Comparison of ENCODE assay signal across 28 cellular contexts in the genomic region with DNA sequence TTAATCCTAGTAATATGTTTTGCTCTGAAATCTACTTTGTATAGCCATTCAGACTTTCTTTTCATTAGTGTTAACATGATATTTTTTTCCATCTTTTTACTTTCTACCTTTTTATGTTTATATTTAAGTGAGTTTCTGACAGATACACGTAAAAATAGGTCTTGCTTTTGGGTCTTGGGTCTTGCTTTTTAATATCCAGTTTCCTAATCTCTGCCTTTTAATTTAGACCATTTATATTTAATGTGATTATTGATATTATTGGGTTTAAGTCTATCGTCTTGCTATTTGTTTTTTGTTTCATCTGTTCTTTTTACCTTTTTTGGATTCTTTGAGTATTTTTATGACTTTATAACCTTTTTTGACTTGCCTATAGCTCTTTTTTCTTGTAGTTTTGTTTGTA.
"Had no signal": no experiment of that assay in that cellular context is flagged by ENCODE, and none has a peak within 500 bp of the region (broad histone marks: within the 10 kb centered on the region; RNA-seq: fewer than 3 reads in every experiment).

No MANE protein-coding gene starts in this region.

- H3K27ac ChIP-seq: brain microvascular endothelial cell, coronary artery, dorsolateral prefrontal cortex, heart left ventricle had no signal

- H3K4me3 ChIP-seq: coronary artery, dorsolateral prefrontal cortex, heart left ventricle had no signal

- ATAC-seq: activated CD4-positive, alpha-beta T cell treated with anti-CD3 and anti-CD28 coated beads for 36 hours; activated CD8-positive, alpha-beta memory T cell treated with anti-CD3 and anti-CD28 coated beads, Interleukin-2, amount 10 ng/mL, durations not matched to agents 7 days and 5 days; activated CD8-positive, alpha-beta T cell treated with anti-CD3 and anti-CD28 coated beads, Interleukin-2, amount 10 ng/mL, durations not matched to agents 7 days and 5 days; activated naive CD8-positive, alpha-beta T cell treated with anti-CD3 and anti-CD28 coated beads, Interleukin-2, amount 50 U/mL, for 24 hours; esophagus mucosa; heart left ventricle; T-helper 17 cell had no signal

- H3K27ac Mint-ChIP-seq: activated CD4-positive, alpha-beta memory T cell treated with anti-CD3 and anti-CD28 coated beads for 36 hours; activated CD4-positive, alpha-beta T cell treated with anti-CD3 and anti-CD28 coated beads for 36 hours; activated CD4-positive, alpha-beta T cell treated with anti-CD3 and anti-CD28 coated beads, Interleukin-2, amount 10 ng/mL, durations not matched to agents 24 days and 14 days; activated CD8-positive, alpha-beta memory T cell treated with anti-CD3 and anti-CD28 coated beads, Interleukin-2, amount 10 ng/mL, durations not matched to agents 7 days and 5 days; activated CD8-positive, alpha-beta T cell treated with anti-CD3 and anti-CD28 coated beads, Interleukin-2, amount 10 ng/mL, durations not matched to agents 7 days and 5 days; activated naive CD4-positive, alpha-beta T cell treated with anti-CD3 and anti-CD28 coated beads, Interleukin-2, amount 10 ng/mL, durations not matched to agents 7 days and 5 days; activated naive CD8-positive, alpha-beta T cell treated with anti-CD3 and anti-CD28 coated beads for 36 hours; activated naive CD8-positive, alpha-beta T cell treated with anti-CD3 and anti-CD28 coated beads, Interleukin-2, amount 50 U/mL, for 24 hours; activated T-helper 1 cell treated with anti-CD3 and anti-CD28 coated beads, Interleukin-12 subunit alpha, Interleukin-12 subunit beta, Interleukin-2, Interleukin-4 antibody, amounts not matched to agents 30 ng/mL and 10 ng/mL and 1 ng/mL, durations not matched to agents 14 hours and 24 hours and 36 hours; dendritic cell treated with granulocyte-macrophage colony-stimulating factor and Interleukin-4, amounts not matched to agents 40 ng/mL and 50 ng/mL, for 4 days; endodermal cell had no signal

- DNase-seq: activated CD4-positive, alpha-beta memory T cell treated with anti-CD3 and anti-CD28 coated beads for 36 hours; activated CD4-positive, alpha-beta T cell treated with anti-CD3 and anti-CD28 coated beads for 36 hours; activated CD4-positive, alpha-beta T cell treated with anti-CD3 and anti-CD28 coated beads, Interleukin-2, amount 10 ng/mL, durations not matched to agents 24 days and 14 days; activated CD4-positive, CD25-positive, alpha-beta regulatory T cell; activated CD4-positive, CD25-positive, alpha-beta regulatory T cell treated with anti-CD3 and anti-CD28 coated beads, Interleukin-2, amount 50 U/mL, for 72 hours; activated CD8-positive, alpha-beta memory T cell treated with anti-CD3 and anti-CD28 coated beads, Interleukin-2, amount 10 ng/mL, durations not matched to agents 7 days and 5 days; activated CD8-positive, alpha-beta memory T cell treated with anti-CD3 and anti-CD28 coated beads, Interleukin-2, amount 50 U/mL, for 4 hours; activated CD8-positive, alpha-beta T cell treated with anti-CD3 and anti-CD28 coated beads, Interleukin-2, amount 10 ng/mL, durations not matched to agents 7 days and 5 days; activated gamma-delta T cell; activated naive CD4-positive, alpha-beta T cell; activated naive CD4-positive, alpha-beta T cell treated with anti-CD3 and anti-CD28 coated beads, Interleukin-2, amount 10 ng/mL, durations not matched to agents 7 days and 5 days; activated naive CD8-positive, alpha-beta T cell treated with anti-CD3 and anti-CD28 coated beads for 36 hours; activated naive CD8-positive, alpha-beta T cell treated with anti-CD3 and anti-CD28 coated beads, Interleukin-2, amount 50 U/mL, for 24 hours; activated T-cell treated with anti-CD3 and anti-CD28 coated beads, Interleukin-2, amount 50 U/mL, for 1 hour; activated T-cell treated with anti-CD3 and anti-CD28 coated beads, Interleukin-2, amount 50 U/mL, for 48 hours; brain microvascular endothelial cell; dorsolateral prefrontal cortex; effector memory CD4-positive, alpha-beta T cell; endodermal cell; foreskin fibroblast; heart left ventricle; hypothalamus; T-helper 17 cell had no signal

- H3K4me1 Mint-ChIP-seq: endodermal cell had no signal

- H3K27me3 ChIP-seq: brain microvascular endothelial cell, dorsolateral prefrontal cortex, heart left ventricle had no signal

- H3K4me3 Mint-ChIP-seq: activated CD4-positive, alpha-beta memory T cell treated with anti-CD3 and anti-CD28 coated beads for 36 hours; activated CD4-positive, alpha-beta T cell treated with anti-CD3 and anti-CD28 coated beads for 36 hours; activated CD4-positive, alpha-beta T cell treated with anti-CD3 and anti-CD28 coated beads, Interleukin-2, amount 10 ng/mL, durations not matched to agents 24 days and 14 days; activated CD8-positive, alpha-beta memory T cell treated with anti-CD3 and anti-CD28 coated beads, Interleukin-2, amount 10 ng/mL, durations not matched to agents 7 days and 5 days; activated CD8-positive, alpha-beta T cell treated with anti-CD3 and anti-CD28 coated beads, Interleukin-2, amount 10 ng/mL, durations not matched to agents 7 days and 5 days; activated naive CD4-positive, alpha-beta T cell treated with anti-CD3 and anti-CD28 coated beads, Interleukin-2, amount 10 ng/mL, durations not matched to agents 7 days and 5 days; activated naive CD8-positive, alpha-beta T cell treated with anti-CD3 and anti-CD28 coated beads for 36 hours; activated naive CD8-positive, alpha-beta T cell treated with anti-CD3 and anti-CD28 coated beads, Interleukin-2, amount 50 U/mL, for 24 hours; activated T-helper 1 cell treated with anti-CD3 and anti-CD28 coated beads, Interleukin-12 subunit alpha, Interleukin-12 subunit beta, Interleukin-2, Interleukin-4 antibody, amounts not matched to agents 30 ng/mL and 10 ng/mL and 1 ng/mL, durations not matched to agents 14 hours and 24 hours and 36 hours; central memory CD8-positive, alpha-beta T cell; dendritic cell treated with granulocyte-macrophage colony-stimulating factor and Interleukin-4, amounts not matched to agents 40 ng/mL and 50 ng/mL, for 4 days; endodermal cell; T-helper 17 cell had no signal

- H3K36me3 ChIP-seq: brain microvascular endothelial cell, heart left ventricle had no signal

- H3K27me3 Mint-ChIP-seq: activated CD4-positive, alpha-beta memory T cell treated with anti-CD3 and anti-CD28 coated beads for 36 hours; activated CD4-positive, alpha-beta T cell treated with anti-CD3 and anti-CD28 coated beads for 36 hours; activated CD4-positive, alpha-beta T cell treated with anti-CD3 and anti-CD28 coated beads, Interleukin-2, amount 10 ng/mL, durations not matched to agents 24 days and 14 days; activated CD8-positive, alpha-beta memory T cell treated with anti-CD3 and anti-CD28 coated beads, Interleukin-2, amount 10 ng/mL, durations not matched to agents 7 days and 5 days; activated naive CD4-positive, alpha-beta T cell treated with anti-CD3 and anti-CD28 coated beads, Interleukin-2, amount 10 ng/mL, durations not matched to agents 7 days and 5 days; activated naive CD8-positive, alpha-beta T cell treated with anti-CD3 and anti-CD28 coated beads for 36 hours; activated naive CD8-positive, alpha-beta T cell treated with anti-CD3 and anti-CD28 coated beads, Interleukin-2, amount 50 U/mL, for 24 hours; central memory CD8-positive, alpha-beta T cell; dendritic cell treated with granulocyte-macrophage colony-stimulating factor and Interleukin-4, amounts not matched to agents 40 ng/mL and 50 ng/mL, for 4 days; T-helper 17 cell had no signal
